2 cellular contexts compared by ENCODE assay signal in the genomic region with DNA sequence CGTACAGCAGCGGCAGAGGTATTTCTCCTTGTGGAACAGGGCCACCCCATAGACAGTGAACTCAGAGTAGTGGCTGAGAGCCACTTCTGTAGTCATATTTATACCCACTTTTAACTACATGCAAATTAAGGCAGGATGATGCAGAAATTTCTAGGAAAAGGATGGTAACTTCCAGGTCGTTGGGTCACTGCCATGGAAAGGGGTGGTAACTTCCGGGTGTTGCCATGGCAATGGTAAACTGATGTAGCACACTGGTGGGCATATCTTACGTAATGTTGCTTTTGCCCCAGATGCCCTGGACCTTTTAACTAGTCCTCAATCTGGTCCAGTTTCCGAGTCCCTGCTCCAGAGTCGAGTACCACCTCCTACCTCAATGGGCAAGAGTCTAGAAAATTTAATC.
A peak's percentile ranks its signal among the peaks of the same experiment; 100 is the strongest.
TF ChIP-seq lines count a peak whose summit lies in the region.

No MANE protein-coding gene starts in this region.

TF ChIP-seq in GM23338, 12 proteins besides CTCF, POLR2A, EP300 and RAD21:
- TF ChIP-seq, protein P1, sequence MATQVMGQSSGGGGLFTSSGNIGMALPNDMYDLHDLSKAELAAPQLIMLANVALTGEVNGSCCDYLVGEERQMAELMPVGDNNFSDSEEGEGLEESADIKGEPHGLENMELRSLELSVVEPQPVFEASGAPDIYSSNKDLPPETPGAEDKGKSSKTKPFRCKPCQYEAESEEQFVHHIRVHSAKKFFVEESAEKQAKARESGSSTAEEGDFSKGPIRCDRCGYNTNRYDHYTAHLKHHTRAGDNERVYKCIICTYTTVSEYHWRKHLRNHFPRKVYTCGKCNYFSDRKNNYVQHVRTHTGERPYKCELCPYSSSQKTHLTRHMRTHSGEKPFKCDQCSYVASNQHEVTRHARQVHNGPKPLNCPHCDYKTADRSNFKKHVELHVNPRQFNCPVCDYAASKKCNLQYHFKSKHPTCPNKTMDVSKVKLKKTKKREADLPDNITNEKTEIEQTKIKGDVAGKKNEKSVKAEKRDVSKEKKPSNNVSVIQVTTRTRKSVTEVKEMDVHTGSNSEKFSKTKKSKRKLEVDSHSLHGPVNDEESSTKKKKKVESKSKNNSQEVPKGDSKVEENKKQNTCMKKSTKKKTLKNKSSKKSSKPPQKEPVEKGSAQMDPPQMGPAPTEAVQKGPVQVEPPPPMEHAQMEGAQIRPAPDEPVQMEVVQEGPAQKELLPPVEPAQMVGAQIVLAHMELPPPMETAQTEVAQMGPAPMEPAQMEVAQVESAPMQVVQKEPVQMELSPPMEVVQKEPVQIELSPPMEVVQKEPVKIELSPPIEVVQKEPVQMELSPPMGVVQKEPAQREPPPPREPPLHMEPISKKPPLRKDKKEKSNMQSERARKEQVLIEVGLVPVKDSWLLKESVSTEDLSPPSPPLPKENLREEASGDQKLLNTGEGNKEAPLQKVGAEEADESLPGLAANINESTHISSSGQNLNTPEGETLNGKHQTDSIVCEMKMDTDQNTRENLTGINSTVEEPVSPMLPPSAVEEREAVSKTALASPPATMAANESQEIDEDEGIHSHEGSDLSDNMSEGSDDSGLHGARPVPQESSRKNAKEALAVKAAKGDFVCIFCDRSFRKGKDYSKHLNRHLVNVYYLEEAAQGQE (IDR thresholded peaks at IDR 0.05; ENCODE audit: unreplicated experiment) = no peak
- TF ChIP-seq NANOG (IDR thresholded peaks at IDR 0.05; ENCODE audit: borderline replicate concordance) = no peak
- TF ChIP-seq ZNF114 (CRISPR knock-in tag; IDR thresholded peaks at IDR 0.05) = no peak
- TF ChIP-seq ZNF331 (CRISPR knock-in tag; IDR thresholded peaks at IDR 0.05; ENCODE audit: low read depth) = no peak
- TF ChIP-seq CREB1 (CRISPR knock-in tag; IDR thresholded peaks at IDR 0.05; ENCODE audit: low read depth) = no peak
- TF ChIP-seq POLR2AphosphoS5 (IDR thresholded peaks at IDR 0.05; ENCODE audit: low read depth) = no peak

TF ChIP-seq in K562, 482 proteins besides CTCF, POLR2A, EP300 and RAD21:
- TF ChIP-seq, protein P2, sequence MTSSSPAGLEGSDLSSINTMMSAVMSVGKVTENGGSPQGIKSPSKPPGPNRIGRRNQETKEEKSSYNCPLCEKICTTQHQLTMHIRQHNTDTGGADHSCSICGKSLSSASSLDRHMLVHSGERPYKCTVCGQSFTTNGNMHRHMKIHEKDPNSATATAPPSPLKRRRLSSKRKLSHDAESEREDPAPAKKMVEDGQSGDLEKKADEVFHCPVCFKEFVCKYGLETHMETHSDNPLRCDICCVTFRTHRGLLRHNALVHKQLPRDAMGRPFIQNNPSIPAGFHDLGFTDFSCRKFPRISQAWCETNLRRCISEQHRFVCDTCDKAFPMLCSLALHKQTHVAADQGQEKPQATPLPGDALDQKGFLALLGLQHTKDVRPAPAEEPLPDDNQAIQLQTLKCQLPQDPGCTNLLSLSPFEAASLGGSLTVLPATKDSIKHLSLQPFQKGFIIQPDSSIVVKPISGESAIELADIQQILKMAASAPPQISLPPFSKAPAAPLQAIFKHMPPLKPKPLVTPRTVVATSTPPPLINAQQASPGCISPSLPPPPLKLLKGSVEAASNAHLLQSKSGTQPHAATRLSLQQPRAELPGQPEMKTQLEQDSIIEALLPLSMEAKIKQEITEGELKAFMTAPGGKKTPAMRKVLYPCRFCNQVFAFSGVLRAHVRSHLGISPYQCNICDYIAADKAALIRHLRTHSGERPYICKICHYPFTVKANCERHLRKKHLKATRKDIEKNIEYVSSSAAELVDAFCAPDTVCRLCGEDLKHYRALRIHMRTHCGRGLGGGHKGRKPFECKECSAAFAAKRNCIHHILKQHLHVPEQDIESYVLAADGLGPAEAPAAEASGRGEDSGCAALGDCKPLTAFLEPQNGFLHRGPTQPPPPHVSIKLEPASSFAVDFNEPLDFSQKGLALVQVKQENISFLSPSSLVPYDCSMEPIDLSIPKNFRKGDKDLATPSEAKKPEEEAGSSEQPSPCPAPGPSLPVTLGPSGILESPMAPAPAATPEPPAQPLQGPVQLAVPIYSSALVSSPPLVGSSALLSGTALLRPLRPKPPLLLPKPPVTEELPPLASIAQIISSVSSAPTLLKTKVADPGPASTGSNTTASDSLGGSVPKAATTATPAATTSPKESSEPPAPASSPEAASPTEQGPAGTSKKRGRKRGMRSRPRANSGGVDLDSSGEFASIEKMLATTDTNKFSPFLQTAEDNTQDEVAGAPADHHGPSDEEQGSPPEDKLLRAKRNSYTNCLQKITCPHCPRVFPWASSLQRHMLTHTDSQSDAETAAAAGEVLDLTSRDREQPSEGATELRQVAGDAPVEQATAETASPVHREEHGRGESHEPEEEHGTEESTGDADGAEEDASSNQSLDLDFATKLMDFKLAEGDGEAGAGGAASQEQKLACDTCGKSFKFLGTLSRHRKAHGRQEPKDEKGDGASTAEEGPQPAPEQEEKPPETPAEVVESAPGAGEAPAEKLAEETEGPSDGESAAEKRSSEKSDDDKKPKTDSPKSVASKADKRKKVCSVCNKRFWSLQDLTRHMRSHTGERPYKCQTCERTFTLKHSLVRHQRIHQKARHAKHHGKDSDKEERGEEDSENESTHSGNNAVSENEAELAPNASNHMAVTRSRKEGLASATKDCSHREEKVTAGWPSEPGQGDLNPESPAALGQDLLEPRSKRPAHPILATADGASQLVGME (CRISPR knock-in tag; IDR thresholded peaks at IDR 0.05) = no peak
- TF ChIP-seq SP2 (IDR thresholded peaks at IDR 0.05; ENCODE audit: extremely low read depth, low read depth, low read length, poor library complexity, severe bottlenecking) = no peak
- TF ChIP-seq, protein P3, sequence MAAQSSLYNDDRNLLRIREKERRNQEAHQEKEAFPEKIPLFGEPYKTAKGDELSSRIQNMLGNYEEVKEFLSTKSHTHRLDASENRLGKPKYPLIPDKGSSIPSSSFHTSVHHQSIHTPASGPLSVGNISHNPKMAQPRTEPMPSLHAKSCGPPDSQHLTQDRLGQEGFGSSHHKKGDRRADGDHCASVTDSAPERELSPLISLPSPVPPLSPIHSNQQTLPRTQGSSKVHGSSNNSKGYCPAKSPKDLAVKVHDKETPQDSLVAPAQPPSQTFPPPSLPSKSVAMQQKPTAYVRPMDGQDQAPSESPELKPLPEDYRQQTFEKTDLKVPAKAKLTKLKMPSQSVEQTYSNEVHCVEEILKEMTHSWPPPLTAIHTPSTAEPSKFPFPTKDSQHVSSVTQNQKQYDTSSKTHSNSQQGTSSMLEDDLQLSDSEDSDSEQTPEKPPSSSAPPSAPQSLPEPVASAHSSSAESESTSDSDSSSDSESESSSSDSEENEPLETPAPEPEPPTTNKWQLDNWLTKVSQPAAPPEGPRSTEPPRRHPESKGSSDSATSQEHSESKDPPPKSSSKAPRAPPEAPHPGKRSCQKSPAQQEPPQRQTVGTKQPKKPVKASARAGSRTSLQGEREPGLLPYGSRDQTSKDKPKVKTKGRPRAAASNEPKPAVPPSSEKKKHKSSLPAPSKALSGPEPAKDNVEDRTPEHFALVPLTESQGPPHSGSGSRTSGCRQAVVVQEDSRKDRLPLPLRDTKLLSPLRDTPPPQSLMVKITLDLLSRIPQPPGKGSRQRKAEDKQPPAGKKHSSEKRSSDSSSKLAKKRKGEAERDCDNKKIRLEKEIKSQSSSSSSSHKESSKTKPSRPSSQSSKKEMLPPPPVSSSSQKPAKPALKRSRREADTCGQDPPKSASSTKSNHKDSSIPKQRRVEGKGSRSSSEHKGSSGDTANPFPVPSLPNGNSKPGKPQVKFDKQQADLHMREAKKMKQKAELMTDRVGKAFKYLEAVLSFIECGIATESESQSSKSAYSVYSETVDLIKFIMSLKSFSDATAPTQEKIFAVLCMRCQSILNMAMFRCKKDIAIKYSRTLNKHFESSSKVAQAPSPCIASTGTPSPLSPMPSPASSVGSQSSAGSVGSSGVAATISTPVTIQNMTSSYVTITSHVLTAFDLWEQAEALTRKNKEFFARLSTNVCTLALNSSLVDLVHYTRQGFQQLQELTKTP (IDR thresholded peaks at IDR 0.05; ENCODE audit: low read depth in 1 of 2, partially characterized antibody in 2 of 2) = no peak
- no peak for TF ChIP-seq ZNF280B (CRISPR knock-in tag; IDR thresholded peaks at IDR 0.05)
- peak; percentile 55 for TF ChIP-seq RFX1 (IDR thresholded peaks at IDR 0.05)
- TF ChIP-seq MAX (CRISPR knock-in tag; IDR thresholded peaks at IDR 0.05) = no peak
- no peak for TF ChIP-seq ZC3H4 (CRISPR knock-in tag; IDR thresholded peaks at IDR 0.05; ENCODE audit: borderline replicate concordance)
- no peak for TF ChIP-seq SNRNP70 (optimal IDR thresholded peaks at IDR 0.05; ENCODE audit: low read depth, low read length)
- TF ChIP-seq POLR2AphosphoS2 (IDR thresholded peaks at IDR 0.05; ENCODE audit: low read length) = no peak
- TF ChIP-seq ZNF3 (CRISPR knock-in tag; IDR thresholded peaks at IDR 0.05) = no peak
- TF ChIP-seq, protein P4, sequence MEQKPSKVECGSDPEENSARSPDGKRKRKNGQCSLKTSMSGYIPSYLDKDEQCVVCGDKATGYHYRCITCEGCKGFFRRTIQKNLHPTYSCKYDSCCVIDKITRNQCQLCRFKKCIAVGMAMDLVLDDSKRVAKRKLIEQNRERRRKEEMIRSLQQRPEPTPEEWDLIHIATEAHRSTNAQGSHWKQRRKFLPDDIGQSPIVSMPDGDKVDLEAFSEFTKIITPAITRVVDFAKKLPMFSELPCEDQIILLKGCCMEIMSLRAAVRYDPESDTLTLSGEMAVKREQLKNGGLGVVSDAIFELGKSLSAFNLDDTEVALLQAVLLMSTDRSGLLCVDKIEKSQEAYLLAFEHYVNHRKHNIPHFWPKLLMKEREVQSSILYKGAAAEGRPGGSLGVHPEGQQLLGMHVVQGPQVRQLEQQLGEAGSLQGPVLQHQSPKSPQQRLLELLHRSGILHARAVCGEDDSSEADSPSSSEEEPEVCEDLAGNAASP (IDR thresholded peaks at IDR 0.05) = no peak
- no peak for TF ChIP-seq ZSCAN32 (CRISPR knock-in tag; IDR thresholded peaks at IDR 0.05)
- TF ChIP-seq GABPA (tag; conservative IDR thresholded peaks at IDR 0.05; ENCODE audit: low read depth) = peak; percentile 57
